31 cellular contexts compared by ENCODE assay signal in genomic region chr9:133233681-133234432, GRCh38. TPM values are rescaled to one million over a fixed set of nuclear protein-coding genes. Genes with fewer than 3 reads are reported as not detected.
DNase-seq lines count a peak whose midpoint lies in the region; ATAC-seq and TF ChIP-seq lines count a peak whose summit lies in the region.
"Had no signal": no experiment of that assay in that cellular context is flagged by ENCODE, and none has a peak within 500 bp of the region (broad histone marks: within the 10 kb centered on the region; RNA-seq: fewer than 3 reads in every experiment).

No MANE protein-coding gene starts in this region.

- DNase-seq in Right ventricle myocardium inferior (ENCODE audit: missing footprints) (peak; percentile 51), left ventricle myocardium superior (no peak), glomerular endothelial cell (ENCODE audit: extremely low read depth, low read depth, low spot score) (peak; percentile 91), progenitor cell of endocrine pancreas (ENCODE audit: low spot score, unreplicated experiment) (no peak), vagina (ENCODE audit: extremely low spot score in 2 of 2) (peak; percentile 58 to 61), NCI-H748 treated with DMSO at 0.1 percent for 48 hours (lab: John Stamatoyannopoulos, UW) (no peak), NCI-H2107 treated with DMSO at 0.1 percent for 48 hours (lab: John Stamatoyannopoulos, UW; ENCODE audit: unreplicated experiment) (no peak)
- DNase-seq: activated CD4-positive, alpha-beta T cell treated with anti-CD3 and anti-CD28 coated beads for 36 hours; activated CD8-positive, alpha-beta memory T cell treated with anti-CD3 and anti-CD28 coated beads, Interleukin-2, amount 50 U/mL, for 48 hours; activated CD8-positive, alpha-beta T cell treated with anti-CD3 and anti-CD28 coated beads for 36 hours; activated naive CD4-positive, alpha-beta T cell treated with anti-CD3 and anti-CD28 coated beads for 36 hours; hypothalamus; MM.1S; naive thymus-derived CD4-positive, alpha-beta T cell; NCI-H2029; NCI-H526; PC-9; SHP77 treated with DMSO at 0.1 percent for 48 hours; stimulated activated CD4-positive, alpha-beta T cell treated with anti-CD3 and anti-CD28 coated beads, Interleukin-1b, Interleukin-23, amount 100 ng/mL, for 48 hours; T-helper 2 cell had no signal

- peaks cover 2% of the 10 kb centered on the region for H3K27me3 Mint-ChIP-seq in progenitor cell of endocrine pancreas

- H3K4me3 Mint-ChIP-seq in progenitor cell of endocrine pancreas (ENCODE audit: low read depth): no peak overlapping the region
- H3K4me3 Mint-ChIP-seq: activated CD4-positive, alpha-beta T cell treated with anti-CD3 and anti-CD28 coated beads for 36 hours; activated CD8-positive, alpha-beta T cell treated with anti-CD3 and anti-CD28 coated beads for 36 hours; activated naive CD4-positive, alpha-beta T cell treated with anti-CD3 and anti-CD28 coated beads for 36 hours; CD14-positive monocyte; central memory CD8-positive, alpha-beta T cell; dendritic cell treated with granulocyte-macrophage colony-stimulating factor and Interleukin-4, amounts not matched to agents 40 ng/mL and 50 ng/mL, for 4 days; naive thymus-derived CD4-positive, alpha-beta T cell; stimulated activated naive CD8-positive, alpha-beta T cell treated with anti-CD3 and anti-CD28 coated beads, Interleukin-15, Interleukin-2, amounts not matched to agents 100 ng/mL and 50 ng/mL, for 24 hours had no signal

- H3K27me3 ChIP-seq in vagina: no peaks in the 10 kb centered on the region

- H3K9me3 Mint-ChIP-seq in progenitor cell of endocrine pancreas (ENCODE audit: low read depth): peaks cover 6% of the 10 kb centered on the region
- H3K9me3 Mint-ChIP-seq: activated CD8-positive, alpha-beta T cell treated with anti-CD3 and anti-CD28 coated beads for 36 hours; activated naive CD4-positive, alpha-beta T cell treated with anti-CD3 and anti-CD28 coated beads for 36 hours; CD14-positive monocyte; central memory CD8-positive, alpha-beta T cell; dendritic cell treated with granulocyte-macrophage colony-stimulating factor and Interleukin-4, amounts not matched to agents 40 ng/mL and 50 ng/mL, for 4 days; stimulated activated naive CD8-positive, alpha-beta T cell treated with anti-CD3 and anti-CD28 coated beads, Interleukin-15, Interleukin-2, amounts not matched to agents 100 ng/mL and 50 ng/mL, for 24 hours had no signal

- intact Hi-C loops in Right ventricle myocardium inferior (cut with DNase I): no loop called here
- intact Hi-C loops in left ventricle myocardium superior (cut with micrococcal nuclease): no loop called here
- intact Hi-C loops in vagina (cut with DNase I): no loop called here

- ATAC-seq in Right ventricle myocardium inferior: no peak
- ATAC-seq in left ventricle myocardium superior: no peak
- ATAC-seq in GM21423 (IDR thresholded peaks at IDR 0.05; ENCODE audit: unreplicated experiment): no peak
- ATAC-seq: activated CD4-positive, alpha-beta T cell treated with anti-CD3 and anti-CD28 coated beads for 36 hours; activated CD8-positive, alpha-beta T cell treated with anti-CD3 and anti-CD28 coated beads for 36 hours; gastroesophageal sphincter; HepG2; naive thymus-derived CD4-positive, alpha-beta T cell had no signal

- peak overlapping the region; percentile 24 for H3K27ac Mint-ChIP-seq in progenitor cell of endocrine pancreas
- H3K27ac Mint-ChIP-seq: activated CD4-positive, alpha-beta T cell treated with anti-CD3 and anti-CD28 coated beads for 36 hours; activated CD8-positive, alpha-beta T cell treated with anti-CD3 and anti-CD28 coated beads for 36 hours; activated naive CD4-positive, alpha-beta T cell treated with anti-CD3 and anti-CD28 coated beads for 36 hours; CD14-positive monocyte; dendritic cell treated with granulocyte-macrophage colony-stimulating factor and Interleukin-4, amounts not matched to agents 40 ng/mL and 50 ng/mL, for 4 days; naive thymus-derived CD4-positive, alpha-beta T cell; stimulated activated naive CD8-positive, alpha-beta T cell treated with anti-CD3 and anti-CD28 coated beads, Interleukin-15, Interleukin-2, amounts not matched to agents 100 ng/mL and 50 ng/mL, for 24 hours had no signal

- no peak overlapping the region for H3K27ac ChIP-seq in vagina
- H3K27ac ChIP-seq: 22Rv1, PC-9 had no signal

- TF ChIP-seq CTCF in progenitor cell of endocrine pancreas (IDR thresholded peaks at IDR 0.05; ENCODE audit: unreplicated experiment) (no peak), vagina (IDR thresholded peaks at IDR 0.05) (no peak)

- no peaks in the 10 kb centered on the region for H3K36me3 ChIP-seq in vagina
- H3K36me3 ChIP-seq: gastroesophageal sphincter had no signal

- peaks cover 4% of the 10 kb centered on the region for H3K4me1 Mint-ChIP-seq in progenitor cell of endocrine pancreas (ENCODE audit: low read depth)

- TF ChIP-seq POLR2A in vagina (IDR thresholded peaks at IDR 0.05): no peak

- H3K36me3 Mint-ChIP-seq in progenitor cell of endocrine pancreas (ENCODE audit: insufficient read depth): no peaks in the 10 kb centered on the region
- H3K36me3 Mint-ChIP-seq: CD14-positive monocyte; naive thymus-derived CD4-positive, alpha-beta T cell had no signal

- no peaks in the 10 kb centered on the region for H3K9me3 ChIP-seq in vagina
- H3K9me3 ChIP-seq: gastroesophageal sphincter had no signal

- H3K4me3 ChIP-seq in vagina: no peak overlapping the region
- H3K4me3 ChIP-seq: gastroesophageal sphincter, PC-9, smooth muscle cell had no signal

- H3K4me1 ChIP-seq in vagina: peaks cover 14% of the 10 kb centered on the region

RNA-seq across cellular contexts. Expression of gene OBP2B, which starts 24.8 kb away (rescaled TPM):
- total RNA-seq in Right ventricle myocardium inferior (not detected), left ventricle myocardium superior (not detected), glomerular endothelial cell (not detected in 2 replicates), progenitor cell of endocrine pancreas (not detected in 2 replicates), vagina (not detected)
- total RNA-seq: activated CD4-positive, alpha-beta T cell treated with anti-CD3 and anti-CD28 coated beads for 36 hours; activated CD8-positive, alpha-beta T cell treated with anti-CD3 and anti-CD28 coated beads for 36 hours; activated naive CD4-positive, alpha-beta T cell treated with anti-CD3 and anti-CD28 coated beads for 36 hours; gastroesophageal sphincter; HepG2; liver; naive thymus-derived CD4-positive, alpha-beta T cell; PC-9; renal cortical epithelial cell; smooth muscle cell had no signal

RNA-seq across cellular contexts. Expression of gene ABO, which starts 41.1 kb away (rescaled TPM):
- 1.5 TPM for total RNA-seq in Right ventricle myocardium inferior
- 1.7 TPM for total RNA-seq in left ventricle myocardium superior
- total RNA-seq in glomerular endothelial cell: under 0.01 and 0.05 TPM in 2 replicates
- 9.3 and 10.3 TPM in 2 replicates for total RNA-seq in progenitor cell of endocrine pancreas
- total RNA-seq in vagina: 17.2 TPM
- total RNA-seq: activated CD8-positive, alpha-beta T cell treated with anti-CD3 and anti-CD28 coated beads for 36 hours; activated naive CD4-positive, alpha-beta T cell treated with anti-CD3 and anti-CD28 coated beads for 36 hours; HepG2 had no signal

Comparison
In these comparisons a context has a peak if more than half of its experiments do, and no peak if none do; other contexts are left out.
1. DNase-seq: peak in Right ventricle myocardium inferior (single experiment), glomerular endothelial cell (single experiment) and vagina (2 of 2); none in left ventricle myocardium superior (single experiment), progenitor cell of endocrine pancreas (single experiment), NCI-H748 treated with DMSO at 0.1 percent for 48 hours (single experiment) and NCI-H2107 treated with DMSO at 0.1 percent for 48 hours (single experiment).